In the genomic region with DNA sequence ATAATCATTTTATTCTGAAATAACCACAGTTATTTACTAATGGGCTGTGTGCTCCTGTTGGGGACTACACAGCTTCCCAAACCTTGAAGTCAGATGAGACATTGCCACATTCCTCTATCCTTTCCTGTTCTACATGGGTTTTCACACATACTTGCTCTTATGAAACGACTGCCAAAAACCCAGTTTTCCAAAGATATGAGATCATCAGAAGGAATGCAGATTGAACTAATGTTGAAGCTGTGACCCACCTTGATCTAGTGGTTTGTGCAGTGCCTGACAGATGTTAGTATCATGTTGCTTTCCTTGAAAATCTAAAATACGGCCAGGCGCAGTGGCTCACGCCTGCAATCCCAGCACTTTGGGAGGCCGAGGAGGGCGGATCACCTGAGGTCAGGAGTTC, we compare ENCODE assay signal across 14 cellular contexts.
DNase-seq lines count a peak whose midpoint lies in the region; ATAC-seq, FAIRE-seq and TF ChIP-seq lines count a peak whose summit lies in the region.
"Had no signal": no experiment of that assay in that cellular context is flagged by ENCODE, and none has a peak within 500 bp of the region (broad histone marks: within the 10 kb centered on the region; RNA-seq: fewer than 3 reads in every experiment).

No MANE protein-coding gene starts in this region.

- no peaks in the 10 kb centered on the region for H3K9me3 Mint-ChIP-seq in chondrocyte (ENCODE audit: low read depth)
- peaks cover 7% of the 10 kb centered on the region for H3K9me3 Mint-ChIP-seq in nephron progenitor cell
- H3K9me3 Mint-ChIP-seq in activated CD8-positive, alpha-beta memory T cell treated with anti-CD3 and anti-CD28 coated beads, Interleukin-2, amount 10 ng/mL, durations not matched to agents 7 days and 5 days (ENCODE audit: low read depth): no peaks in the 10 kb centered on the region

- peaks cover 11% of the 10 kb centered on the region for H3K4me1 ChIP-seq in A549
- H3K4me1 ChIP-seq: BLaER1 had no signal

- H3K4me3 ChIP-seq in A549: no peak overlapping the region
- H3K4me3 ChIP-seq: BLaER1, GM23338 had no signal

- H3K27me3 Mint-ChIP-seq in chondrocyte (ENCODE audit: low read depth): no peaks in the 10 kb centered on the region
- H3K27me3 Mint-ChIP-seq in nephron progenitor cell (ENCODE audit: low read depth, poor library complexity): no peaks in the 10 kb centered on the region
- no peaks in the 10 kb centered on the region for H3K27me3 Mint-ChIP-seq in activated CD8-positive, alpha-beta memory T cell treated with anti-CD3 and anti-CD28 coated beads, Interleukin-2, amount 10 ng/mL, durations not matched to agents 7 days and 5 days
- H3K27me3 Mint-ChIP-seq: activated CD4-positive, alpha-beta T cell treated with anti-CD3 and anti-CD28 coated beads for 36 hours; activated naive CD8-positive, alpha-beta T cell had no signal

- H3K27ac Mint-ChIP-seq in chondrocyte (ENCODE audit: unreplicated experiment) (peak overlapping the region; percentile 88), nephron progenitor cell (no peak overlapping the region)
- H3K27ac Mint-ChIP-seq in activated CD8-positive, alpha-beta memory T cell treated with anti-CD3 and anti-CD28 coated beads, Interleukin-2, amount 10 ng/mL, durations not matched to agents 7 days and 5 days: no peak overlapping the region
- H3K27ac Mint-ChIP-seq: activated CD4-positive, alpha-beta T cell treated with anti-CD3 and anti-CD28 coated beads for 36 hours; activated naive CD8-positive, alpha-beta T cell; GM23338 had no signal

- DNase-seq in A549 (ENCODE audit: low read depth in 1 of 2, low spot score in 1 of 2): peak in 1 of 2 experiments; percentile 11
- peak; percentile 63 for DNase-seq in HTR-8/SVneo (ENCODE audit: insufficient read length, low spot score)
- DNase-seq in chondrocyte (ENCODE audit: low spot score): no peak
- DNase-seq in myocyte (ENCODE audit: low read depth): peak; percentile 67
- DNase-seq in GM20000 (ENCODE audit: low spot score): no peak
- no peak for DNase-seq in nephron progenitor cell
- no peak for DNase-seq in activated CD8-positive, alpha-beta memory T cell treated with anti-CD3 and anti-CD28 coated beads, Interleukin-2, amount 10 ng/mL, durations not matched to agents 7 days and 5 days
- no peak for DNase-seq in DMS53 (lab: John Stamatoyannopoulos, UW)
- DNase-seq: activated CD4-positive, alpha-beta T cell treated with anti-CD3 and anti-CD28 coated beads for 36 hours; NCI-H187; stimulated activated CD4-positive, alpha-beta T cell treated with anti-CD3 and anti-CD28 coated beads, Interleukin-2, amount 100 ng/mL, for 48 hours had no signal

- peaks cover 47% of the 10 kb centered on the region for H3K4me1 Mint-ChIP-seq in chondrocyte (ENCODE audit: low read depth)
- peaks cover 32% of the 10 kb centered on the region for H3K4me1 Mint-ChIP-seq in nephron progenitor cell
- no peaks in the 10 kb centered on the region for H3K4me1 Mint-ChIP-seq in activated CD8-positive, alpha-beta memory T cell treated with anti-CD3 and anti-CD28 coated beads, Interleukin-2, amount 10 ng/mL, durations not matched to agents 7 days and 5 days
- H3K4me1 Mint-ChIP-seq: activated CD4-positive, alpha-beta T cell treated with anti-CD3 and anti-CD28 coated beads for 36 hours had no signal

- CTCF ChIA-PET in A549 (lab: Yijun Ruan, JAX): interaction anchor here (1.4 kb wide), 1 partner anchor 36 kb away, joined by 3 read pairs; no protein-coding TSS in a partner anchor
- CTCF ChIA-PET in activated CD8-positive, alpha-beta memory T cell treated with anti-CD3 and anti-CD28 coated beads, Interleukin-2, amount 10 ng/mL, durations not matched to agents 7 days and 5 days (lab: Charles Lee): no interaction called here

- TF ChIP-seq EP300 in A549 (IDR thresholded peaks at IDR 0.05): no peak

- ATAC-seq in A549: peak; percentile 56 to 61; a peak in 3 of 6 replicates
- ATAC-seq in activated CD8-positive, alpha-beta memory T cell treated with anti-CD3 and anti-CD28 coated beads, Interleukin-2, amount 10 ng/mL, durations not matched to agents 7 days and 5 days: no peak
- ATAC-seq: activated CD4-positive, alpha-beta T cell treated with anti-CD3 and anti-CD28 coated beads for 36 hours; GM23338 had no signal

- TF ChIP-seq POLR2A in A549 (IDR thresholded peaks at IDR 0.05; ENCODE audit: low read length): no peak

- peak overlapping the region; percentile 38 for H3K4me2 ChIP-seq in A549
- H3K4me2 ChIP-seq: BLaER1, GM23338 had no signal

- H3K36me3 Mint-ChIP-seq in chondrocyte (ENCODE audit: low read depth): no peaks in the 10 kb centered on the region
- H3K36me3 Mint-ChIP-seq in nephron progenitor cell (ENCODE audit: low read depth): peaks cover under 1% of the 10 kb centered on the region
- H3K36me3 Mint-ChIP-seq in activated CD8-positive, alpha-beta memory T cell treated with anti-CD3 and anti-CD28 coated beads, Interleukin-2, amount 10 ng/mL, durations not matched to agents 7 days and 5 days: peaks cover 2% of the 10 kb centered on the region

- H3K27ac ChIP-seq in A549: peak overlapping the region in 1 of 2 experiments; percentile 66; a peak in 2 of 6 replicates
- H3K27ac ChIP-seq: BLaER1 had no signal

- POLR2A ChIA-PET in A549 (lab: Yijun Ruan, JAX): no interaction called here

- FAIRE-seq in A549 (lab: Jason Lieb, UNC): no peak
- FAIRE-seq in HTR-8/SVneo (lab: Jason Lieb, UNC): no peak

- TF ChIP-seq RAD21 in A549 (conservative IDR thresholded peaks at IDR 0.05 in 1 of 2, IDR thresholded peaks at IDR 0.05 in 1 of 2): no peak

- H3K4me3 Mint-ChIP-seq in chondrocyte (ENCODE audit: unreplicated experiment) (no peak overlapping the region), nephron progenitor cell (no peak overlapping the region)
- H3K4me3 Mint-ChIP-seq in activated CD8-positive, alpha-beta memory T cell treated with anti-CD3 and anti-CD28 coated beads, Interleukin-2, amount 10 ng/mL, durations not matched to agents 7 days and 5 days: no peak overlapping the region
- H3K4me3 Mint-ChIP-seq: activated CD4-positive, alpha-beta T cell treated with anti-CD3 and anti-CD28 coated beads for 36 hours; activated naive CD8-positive, alpha-beta T cell; GM23338 had no signal

- TF ChIP-seq CTCF in A549 (IDR thresholded peaks at IDR 0.05) (no peak), chondrocyte (IDR thresholded peaks at IDR 0.05) (no peak), GM20000 (IDR thresholded peaks at IDR 0.05; ENCODE audit: extremely low read depth, missing control alignments) (no peak), nephron progenitor cell (IDR thresholded peaks at IDR 0.05) (no peak)

- H3K9me3 ChIP-seq in A549: no peaks in the 10 kb centered on the region

- WGBS in A549 (ENCODE audit: missing lambda C conversion rate): 80% methylated on average over 6 of the region's 6 CpGs

TF ChIP-seq in A549, 52 proteins besides CTCF, POLR2A, EP300 and RAD21 (continues in another document):
- TF ChIP-seq, protein P1, sequence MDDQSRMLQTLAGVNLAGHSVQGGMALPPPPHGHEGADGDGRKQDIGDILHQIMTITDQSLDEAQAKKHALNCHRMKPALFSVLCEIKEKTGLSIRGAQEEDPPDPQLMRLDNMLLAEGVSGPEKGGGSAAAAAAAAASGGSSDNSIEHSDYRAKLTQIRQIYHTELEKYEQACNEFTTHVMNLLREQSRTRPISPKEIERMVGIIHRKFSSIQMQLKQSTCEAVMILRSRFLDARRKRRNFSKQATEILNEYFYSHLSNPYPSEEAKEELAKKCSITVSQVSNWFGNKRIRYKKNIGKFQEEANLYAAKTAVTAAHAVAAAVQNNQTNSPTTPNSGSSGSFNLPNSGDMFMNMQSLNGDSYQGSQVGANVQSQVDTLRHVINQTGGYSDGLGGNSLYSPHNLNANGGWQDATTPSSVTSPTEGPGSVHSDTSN (IDR thresholded peaks at IDR 0.05): no peak
- TF ChIP-seq RCOR1 (IDR thresholded peaks at IDR 0.05; ENCODE audit: low read depth, low read length) (no peak), CEBPB (IDR thresholded peaks at IDR 0.05) (no peak), FOSB (CRISPR knock-in tag; IDR thresholded peaks at IDR 0.05) (no peak), SREBF2 (IDR thresholded peaks at IDR 0.05) (no peak), HEYL (CRISPR knock-in tag; IDR thresholded peaks at IDR 0.05) (no peak), NFE2L2 (conservative IDR thresholded peaks at IDR 0.05; ENCODE audit: low read length) (no peak)
- TF ChIP-seq, protein P2, sequence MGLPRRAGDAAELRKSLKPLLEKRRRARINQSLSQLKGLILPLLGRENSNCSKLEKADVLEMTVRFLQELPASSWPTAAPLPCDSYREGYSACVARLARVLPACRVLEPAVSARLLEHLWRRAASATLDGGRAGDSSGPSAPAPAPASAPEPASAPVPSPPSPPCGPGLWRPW (IDR thresholded peaks at IDR 0.05): no peak
- TF ChIP-seq, protein P3, sequence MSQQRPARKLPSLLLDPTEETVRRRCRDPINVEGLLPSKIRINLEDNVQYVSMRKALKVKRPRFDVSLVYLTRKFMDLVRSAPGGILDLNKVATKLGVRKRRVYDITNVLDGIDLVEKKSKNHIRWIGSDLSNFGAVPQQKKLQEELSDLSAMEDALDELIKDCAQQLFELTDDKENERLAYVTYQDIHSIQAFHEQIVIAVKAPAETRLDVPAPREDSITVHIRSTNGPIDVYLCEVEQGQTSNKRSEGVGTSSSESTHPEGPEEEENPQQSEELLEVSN (IDR thresholded peaks at IDR 0.05; ENCODE audit: borderline replicate concordance, low read depth): no peak
- TF ChIP-seq, protein P4, sequence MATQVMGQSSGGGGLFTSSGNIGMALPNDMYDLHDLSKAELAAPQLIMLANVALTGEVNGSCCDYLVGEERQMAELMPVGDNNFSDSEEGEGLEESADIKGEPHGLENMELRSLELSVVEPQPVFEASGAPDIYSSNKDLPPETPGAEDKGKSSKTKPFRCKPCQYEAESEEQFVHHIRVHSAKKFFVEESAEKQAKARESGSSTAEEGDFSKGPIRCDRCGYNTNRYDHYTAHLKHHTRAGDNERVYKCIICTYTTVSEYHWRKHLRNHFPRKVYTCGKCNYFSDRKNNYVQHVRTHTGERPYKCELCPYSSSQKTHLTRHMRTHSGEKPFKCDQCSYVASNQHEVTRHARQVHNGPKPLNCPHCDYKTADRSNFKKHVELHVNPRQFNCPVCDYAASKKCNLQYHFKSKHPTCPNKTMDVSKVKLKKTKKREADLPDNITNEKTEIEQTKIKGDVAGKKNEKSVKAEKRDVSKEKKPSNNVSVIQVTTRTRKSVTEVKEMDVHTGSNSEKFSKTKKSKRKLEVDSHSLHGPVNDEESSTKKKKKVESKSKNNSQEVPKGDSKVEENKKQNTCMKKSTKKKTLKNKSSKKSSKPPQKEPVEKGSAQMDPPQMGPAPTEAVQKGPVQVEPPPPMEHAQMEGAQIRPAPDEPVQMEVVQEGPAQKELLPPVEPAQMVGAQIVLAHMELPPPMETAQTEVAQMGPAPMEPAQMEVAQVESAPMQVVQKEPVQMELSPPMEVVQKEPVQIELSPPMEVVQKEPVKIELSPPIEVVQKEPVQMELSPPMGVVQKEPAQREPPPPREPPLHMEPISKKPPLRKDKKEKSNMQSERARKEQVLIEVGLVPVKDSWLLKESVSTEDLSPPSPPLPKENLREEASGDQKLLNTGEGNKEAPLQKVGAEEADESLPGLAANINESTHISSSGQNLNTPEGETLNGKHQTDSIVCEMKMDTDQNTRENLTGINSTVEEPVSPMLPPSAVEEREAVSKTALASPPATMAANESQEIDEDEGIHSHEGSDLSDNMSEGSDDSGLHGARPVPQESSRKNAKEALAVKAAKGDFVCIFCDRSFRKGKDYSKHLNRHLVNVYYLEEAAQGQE (IDR thresholded peaks at IDR 0.05): no peak

Comparison
In these comparisons a context has a peak if more than half of its experiments do, and no peak if none do; other contexts are left out.
1. DNase-seq: peak in HTR-8/SVneo (single experiment) and myocyte (single experiment); none in chondrocyte (single experiment), GM20000 (single experiment), nephron progenitor cell (single experiment), activated CD8-positive, alpha-beta memory T cell treated with anti-CD3 and anti-CD28 coated beads, Interleukin-2, amount 10 ng/mL, durations not matched to agents 7 days and 5 days (single experiment) and DMS53 (single experiment).